Comparison of ENCODE assay signal across 20 cellular contexts in the genomic region with DNA sequence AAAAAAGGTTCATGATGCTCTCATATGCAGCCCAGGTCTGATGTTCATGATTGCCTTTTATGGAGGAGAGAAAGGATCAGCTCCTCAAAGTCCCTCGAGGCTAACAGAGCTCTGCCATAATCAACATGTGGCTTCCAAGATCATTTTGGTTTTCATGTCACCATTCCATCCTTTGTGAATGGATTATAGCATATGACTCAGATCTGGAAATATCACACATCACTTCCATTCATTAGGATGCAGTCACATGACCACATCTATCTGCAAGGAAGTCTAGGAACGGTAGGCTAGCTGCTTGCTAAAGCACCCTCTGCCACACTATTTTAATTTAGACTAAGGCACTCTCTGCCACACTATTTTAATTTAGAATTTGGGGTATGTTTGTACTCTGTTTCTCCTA.
DNase-seq lines count a peak whose midpoint lies in the region; ATAC-seq and TF ChIP-seq lines count a peak whose summit lies in the region.
"Had no signal": no experiment of that assay in that cellular context is flagged by ENCODE, and none has a peak within 500 bp of the region (broad histone marks: within the 10 kb centered on the region; RNA-seq: fewer than 3 reads in every experiment).

No MANE protein-coding gene starts in this region.

- CTCF ChIA-PET in SK-N-SH (lab: Yijun Ruan, JAX): no interaction called here

- H3K27me3 ChIP-seq in SK-N-SH (ENCODE audit: insufficient read depth): no peaks in the 10 kb centered on the region
- H3K27me3 ChIP-seq: BLaER1, SJCRH30 had no signal

- no peak overlapping the region for H2AFZ ChIP-seq in SK-N-SH (ENCODE audit: low read depth)

- H3K9me3 ChIP-seq in SK-N-SH: no peaks in the 10 kb centered on the region
- H3K9me3 ChIP-seq: BLaER1 had no signal

- intact Hi-C loops in Right ventricle myocardium inferior (cut with DNase I): no loop called here

- no peak for TF ChIP-seq RAD21 in SK-N-SH (IDR thresholded peaks at IDR 0.05; ENCODE audit: low read length)

- no peaks in the 10 kb centered on the region for H4K20me1 ChIP-seq in SK-N-SH (ENCODE audit: insufficient read depth)
- H4K20me1 ChIP-seq: BLaER1 had no signal

- ATAC-seq in SK-N-SH treated with all-trans-retinoic acid at 6 μM for 48 hours: no peak
- no peak for ATAC-seq in Right ventricle myocardium inferior
- ATAC-seq in HG02642 (IDR thresholded peaks at IDR 0.05; ENCODE audit: poor library complexity, unreplicated experiment): no peak
- ATAC-seq: CD8-positive, alpha-beta T cell had no signal

- H3K9ac ChIP-seq in SK-N-SH: no peak overlapping the region
- H3K9ac ChIP-seq: BLaER1 had no signal

- no peaks in the 10 kb centered on the region for H3F3A ChIP-seq in SK-N-SH (replicated peaks; ENCODE audit: insufficient read depth)

- H3K4me3 ChIP-seq in SK-N-SH (ENCODE audit: low read depth in 2 of 2, low read length in 1 of 2) (no peak overlapping the region), epithelial cell of esophagus (ENCODE audit: low read length) (no peak overlapping the region)
- H3K4me3 ChIP-seq: BLaER1, SJCRH30 had no signal

- no peaks in the 10 kb centered on the region; a peak in 1 of 4 replicates for H3K4me1 ChIP-seq in SK-N-SH (ENCODE audit: control insufficient read depth in 1 of 2, insufficient read depth in 2 of 2, low read depth in 1 of 2, low read length in 1 of 2)
- H3K4me1 ChIP-seq: BLaER1 had no signal

- no peak for TF ChIP-seq CTCF in SK-N-SH (IDR thresholded peaks at IDR 0.05)
- no peak for TF ChIP-seq CTCF in epithelial cell of esophagus (IDR thresholded peaks at IDR 0.05; ENCODE audit: insufficient read depth, low read depth, low read length, missing control alignments)

- 18% methylated on average over 2 of the region's 2 CpGs for WGBS in SK-N-SH (ENCODE audit: low lambda C conversion rate)

- H3K9me2 ChIP-seq in SK-N-SH: no peaks in the 10 kb centered on the region

- H3K27ac ChIP-seq in SK-N-SH (ENCODE audit: low read depth in 2 of 2, low read length in 1 of 2): no peak overlapping the region
- H3K27ac ChIP-seq: BLaER1, SJCRH30 had no signal

- no peak overlapping the region for H3K4me2 ChIP-seq in SK-N-SH
- H3K4me2 ChIP-seq: BLaER1 had no signal

- no peak for DNase-seq in SK-N-SH
- DNase-seq in RKO (ENCODE audit: low spot score): peak; percentile 4
- peak; percentile 15 for DNase-seq in epithelial cell of esophagus (ENCODE audit: low read depth)
- DNase-seq in epidermal melanocyte (ENCODE audit: insufficient read length, low spot score): no peak
- no peak for DNase-seq in Right ventricle myocardium inferior (ENCODE audit: missing footprints)
- no peak for DNase-seq in NCI-H2171 treated with DMSO at 0.1 percent for 48 hours (lab: John Stamatoyannopoulos, UW)
- DNase-seq: 8988T; CD8-positive, alpha-beta T cell; DMS79 treated with DMSO at 0.1 percent for 48 hours; GF-D8; NCI-H1417 treated with DMSO at 0.1 percent for 48 hours; NCI-H1930; NCI-H2227 treated with DMSO at 0.1 percent for 48 hours; NCI-H524; RPMI8226; SW 1271 had no signal

- no peak for TF ChIP-seq EP300 in SK-N-SH (IDR thresholded peaks at IDR 0.05; ENCODE audit: borderline replicate concordance in 1 of 2, low read depth in 1 of 2, low read length in 1 of 2)

- H3K79me2 ChIP-seq in SK-N-SH (ENCODE audit: insufficient read depth): no peaks in the 10 kb centered on the region

- H3K36me3 ChIP-seq in SK-N-SH (replicated peaks in 1 of 2; ENCODE audit: control insufficient read depth in 1 of 2, insufficient read depth in 2 of 2, low read length in 1 of 2): no peaks in the 10 kb centered on the region
- H3K36me3 ChIP-seq: BLaER1, SJCRH30 had no signal

- POLR2A ChIA-PET in SK-N-SH (lab: Yijun Ruan, JAX): no interaction called here

TF ChIP-seq in SK-N-SH, 30 proteins besides CTCF, POLR2A, EP300 and RAD21:
- TF ChIP-seq, protein P1, sequence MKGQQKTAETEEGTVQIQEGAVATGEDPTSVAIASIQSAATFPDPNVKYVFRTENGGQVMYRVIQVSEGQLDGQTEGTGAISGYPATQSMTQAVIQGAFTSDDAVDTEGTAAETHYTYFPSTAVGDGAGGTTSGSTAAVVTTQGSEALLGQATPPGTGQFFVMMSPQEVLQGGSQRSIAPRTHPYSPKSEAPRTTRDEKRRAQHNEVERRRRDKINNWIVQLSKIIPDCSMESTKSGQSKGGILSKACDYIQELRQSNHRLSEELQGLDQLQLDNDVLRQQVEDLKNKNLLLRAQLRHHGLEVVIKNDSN (IDR thresholded peaks at IDR 0.05; ENCODE audit: borderline replicate concordance, low read depth): peak; percentile 40; the same call in 1 of the 2 replicates
- TF ChIP-seq ELF1 (IDR thresholded peaks at IDR 0.05) (no peak), MXI1 (IDR thresholded peaks at IDR 0.05; ENCODE audit: low read depth, low read length) (no peak), SMC3 (IDR thresholded peaks at IDR 0.05; ENCODE audit: low read depth, low read length) (no peak), SIN3A (IDR thresholded peaks at IDR 0.05; ENCODE audit: borderline replicate concordance, low read depth, low read length) (no peak), NFIC (IDR thresholded peaks at IDR 0.05; ENCODE audit: borderline replicate concordance) (no peak), NRF1 (IDR thresholded peaks at IDR 0.05; ENCODE audit: low read depth, low read length) (no peak), RFX5 (IDR thresholded peaks at IDR 0.05; ENCODE audit: low read length) (no peak)
- TF ChIP-seq, protein P2, sequence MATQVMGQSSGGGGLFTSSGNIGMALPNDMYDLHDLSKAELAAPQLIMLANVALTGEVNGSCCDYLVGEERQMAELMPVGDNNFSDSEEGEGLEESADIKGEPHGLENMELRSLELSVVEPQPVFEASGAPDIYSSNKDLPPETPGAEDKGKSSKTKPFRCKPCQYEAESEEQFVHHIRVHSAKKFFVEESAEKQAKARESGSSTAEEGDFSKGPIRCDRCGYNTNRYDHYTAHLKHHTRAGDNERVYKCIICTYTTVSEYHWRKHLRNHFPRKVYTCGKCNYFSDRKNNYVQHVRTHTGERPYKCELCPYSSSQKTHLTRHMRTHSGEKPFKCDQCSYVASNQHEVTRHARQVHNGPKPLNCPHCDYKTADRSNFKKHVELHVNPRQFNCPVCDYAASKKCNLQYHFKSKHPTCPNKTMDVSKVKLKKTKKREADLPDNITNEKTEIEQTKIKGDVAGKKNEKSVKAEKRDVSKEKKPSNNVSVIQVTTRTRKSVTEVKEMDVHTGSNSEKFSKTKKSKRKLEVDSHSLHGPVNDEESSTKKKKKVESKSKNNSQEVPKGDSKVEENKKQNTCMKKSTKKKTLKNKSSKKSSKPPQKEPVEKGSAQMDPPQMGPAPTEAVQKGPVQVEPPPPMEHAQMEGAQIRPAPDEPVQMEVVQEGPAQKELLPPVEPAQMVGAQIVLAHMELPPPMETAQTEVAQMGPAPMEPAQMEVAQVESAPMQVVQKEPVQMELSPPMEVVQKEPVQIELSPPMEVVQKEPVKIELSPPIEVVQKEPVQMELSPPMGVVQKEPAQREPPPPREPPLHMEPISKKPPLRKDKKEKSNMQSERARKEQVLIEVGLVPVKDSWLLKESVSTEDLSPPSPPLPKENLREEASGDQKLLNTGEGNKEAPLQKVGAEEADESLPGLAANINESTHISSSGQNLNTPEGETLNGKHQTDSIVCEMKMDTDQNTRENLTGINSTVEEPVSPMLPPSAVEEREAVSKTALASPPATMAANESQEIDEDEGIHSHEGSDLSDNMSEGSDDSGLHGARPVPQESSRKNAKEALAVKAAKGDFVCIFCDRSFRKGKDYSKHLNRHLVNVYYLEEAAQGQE (IDR thresholded peaks at IDR 0.05; ENCODE audit: low read depth, low read length): no peak

TF ChIP-seq in SK-N-SH treated with all-trans-retinoic acid at 6 μM for 48 hours, 23 proteins besides CTCF, POLR2A, EP300 and RAD21:
- no peak for TF ChIP-seq ZNF565 (CRISPR knock-in tag; conservative IDR thresholded peaks at IDR 0.05; ENCODE audit: low read depth)
- no peak for TF ChIP-seq ESRRG (CRISPR knock-in tag; IDR thresholded peaks at IDR 0.05)
- TF ChIP-seq, protein P3, sequence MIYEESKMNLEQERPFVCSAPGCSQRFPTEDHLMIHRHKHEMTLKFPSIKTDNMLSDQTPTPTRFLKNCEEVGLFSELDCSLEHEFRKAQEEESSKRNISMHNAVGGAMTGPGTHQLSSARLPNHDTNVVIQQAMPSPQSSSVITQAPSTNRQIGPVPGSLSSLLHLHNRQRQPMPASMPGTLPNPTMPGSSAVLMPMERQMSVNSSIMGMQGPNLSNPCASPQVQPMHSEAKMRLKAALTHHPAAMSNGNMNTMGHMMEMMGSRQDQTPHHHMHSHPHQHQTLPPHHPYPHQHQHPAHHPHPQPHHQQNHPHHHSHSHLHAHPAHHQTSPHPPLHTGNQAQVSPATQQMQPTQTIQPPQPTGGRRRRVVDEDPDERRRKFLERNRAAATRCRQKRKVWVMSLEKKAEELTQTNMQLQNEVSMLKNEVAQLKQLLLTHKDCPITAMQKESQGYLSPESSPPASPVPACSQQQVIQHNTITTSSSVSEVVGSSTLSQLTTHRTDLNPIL (CRISPR knock-in tag; IDR thresholded peaks at IDR 0.05; ENCODE audit: low read depth): no peak
- no peak for TF ChIP-seq OSR1 (CRISPR knock-in tag; IDR thresholded peaks at IDR 0.05)
- TF ChIP-seq TOX (CRISPR knock-in tag; IDR thresholded peaks at IDR 0.05; ENCODE audit: borderline replicate concordance): no peak
- TF ChIP-seq ARNTL (CRISPR knock-in tag; IDR thresholded peaks at IDR 0.05; ENCODE audit: borderline replicate concordance, low read depth): no peak

Comparison
In these comparisons a context has a peak if more than half of its experiments do, and no peak if none do; other contexts are left out.
1. DNase-seq: peak in RKO (single experiment) and epithelial cell of esophagus (single experiment); none in SK-N-SH (single experiment), epidermal melanocyte (single experiment), Right ventricle myocardium inferior (single experiment) and NCI-H2171 treated with DMSO at 0.1 percent for 48 hours (single experiment).